8 cellular contexts compared by ENCODE assay signal in genomic region chr19:43778651-43779050, GRCh38. TPM values are rescaled to one million over a fixed set of nuclear protein-coding genes. Genes with fewer than 3 reads are reported as not detected.
DNase-seq lines count a peak whose midpoint lies in the region; ATAC-seq and TF ChIP-seq lines count a peak whose summit lies in the region.

No MANE protein-coding gene starts in this region.

- intact Hi-C loops in Right ventricle myocardium superior (cut with DNase I) (no loop called here), head of caudate nucleus (cut with DNase I) (no loop called here)

- H3K27me3 ChIP-seq in DND-41 (ENCODE audit: insufficient read depth, low read length, poor library complexity) (no peaks in the 10 kb centered on the region), mononuclear cell (ENCODE audit: insufficient read depth, low read length) (no peaks in the 10 kb centered on the region)

- H3K9me3 ChIP-seq in DND-41 (ENCODE audit: insufficient read depth, low read length, severe bottlenecking) (no peaks in the 10 kb centered on the region), mononuclear cell (ENCODE audit: low read depth, low read length) (no peaks in the 10 kb centered on the region)

- H3K27ac ChIP-seq in DND-41 (ENCODE audit: low read length): peak overlapping the region; percentile 57
- peak overlapping the region; percentile 96 for H3K27ac ChIP-seq in RWPE1

- H2AFZ ChIP-seq in DND-41 (ENCODE audit: low read depth, low read length): no peak overlapping the region

- DNase-seq in DND-41: peak; percentile 22
- DNase-seq in NCI-H1417 treated with DMSO at 0.1 percent for 48 hours (lab: John Stamatoyannopoulos, UW): peak; percentile 77
- no peak for DNase-seq in RWPE1 (ENCODE audit: low spot score)
- no peak for DNase-seq in Right ventricle myocardium superior
- DNase-seq in NCI-H524 treated with DMSO at 0.1 percent for 48 hours (lab: John Stamatoyannopoulos, UW): no peak
- no peak for DNase-seq in head of caudate nucleus

- peak overlapping the region; percentile 46 for H3K9ac ChIP-seq in DND-41 (ENCODE audit: low read depth, low read length)

- no peaks in the 10 kb centered on the region for H3K36me3 ChIP-seq in DND-41 (ENCODE audit: insufficient read depth, low read length)

- TF ChIP-seq CTCF in DND-41 (IDR thresholded peaks at IDR 0.05; ENCODE audit: borderline replicate concordance, extremely low read depth, low read length, poor library complexity, severe bottlenecking) (no peak), RWPE1 (conservative IDR thresholded peaks at IDR 0.05; ENCODE audit: low read depth) (no peak)

- H3K4me3 ChIP-seq in DND-41 (ENCODE audit: low read depth in 1 of 2, low read length in 2 of 2) (no peak overlapping the region), mononuclear cell (ENCODE audit: low read length) (peak overlapping the region; percentile 42)

- ATAC-seq in DND-41 (ENCODE audit: insufficient read depth, low read depth) (no peak), Right ventricle myocardium superior (ENCODE audit: poor library complexity) (no peak), HG03565 (IDR thresholded peaks at IDR 0.05; ENCODE audit: unreplicated experiment) (no peak)

- H3K79me2 ChIP-seq in DND-41 (ENCODE audit: insufficient read depth, low read length): no peaks in the 10 kb centered on the region

- no peaks in the 10 kb centered on the region for H4K20me1 ChIP-seq in DND-41 (ENCODE audit: insufficient read depth, low read length)

- CTCF ChIA-PET in RWPE1 (lab: Yijun Ruan, JAX): interaction anchor here (0.6 to 2.0 kb wide), 4 partner anchors 10 to 33 kb away, joined by 3 to 7 read pairs (median 6); partner anchors contain the start of gene SMG9

- H3K4me1 ChIP-seq in DND-41 (ENCODE audit: insufficient read depth, low read length) (peaks cover 40% of the 10 kb centered on the region), mononuclear cell (ENCODE audit: insufficient read depth, low read length) (peaks cover 87% of the 10 kb centered on the region)

- POLR2A ChIA-PET in RWPE1 (lab: Yijun Ruan, JAX; ENCODE audit: low non-redundant PET): no interaction called here

- H3K4me2 ChIP-seq in DND-41 (ENCODE audit: insufficient read depth, low read length): no peak overlapping the region; the same call in 1 of the 2 replicates

RNA-seq across cellular contexts. Expression of gene KCNN4, which starts 2.1 kb away (rescaled TPM):
- total RNA-seq in mononuclear cell (9.9 TPM), Right ventricle myocardium superior (0.19 TPM)

RNA-seq across cellular contexts. Expression of gene LYPD5, which starts 23.6 kb away (rescaled TPM):
- total RNA-seq in mononuclear cell (not detected), Right ventricle myocardium superior (0.89 TPM)

RNA-seq across cellular contexts. Expression of gene SMG9, which starts 23.9 kb away (rescaled TPM):
- total RNA-seq in mononuclear cell (11.4 TPM), Right ventricle myocardium superior (15.7 TPM)

RNA-seq across cellular contexts. Expression of gene ZNF283, which starts 48.5 kb away (rescaled TPM):
- total RNA-seq in mononuclear cell (2.9 TPM), Right ventricle myocardium superior (9.0 TPM)

Comparison
In these comparisons a context has a peak if more than half of its experiments do, and no peak if none do; other contexts are left out.
1. DNase-seq: peak in DND-41 (single experiment) and NCI-H1417 treated with DMSO at 0.1 percent for 48 hours (single experiment); none in RWPE1 (single experiment), Right ventricle myocardium superior (single experiment), NCI-H524 treated with DMSO at 0.1 percent for 48 hours (single experiment) and head of caudate nucleus (0 of 42).